8 cellular contexts compared by ENCODE assay signal in genomic region chr1:33470495-33471012, GRCh38.
DNase-seq lines count a peak whose midpoint lies in the region; ATAC-seq and TF ChIP-seq lines count a peak whose summit lies in the region.

No MANE protein-coding gene starts in this region.

- peak; percentile 34; the same call in 2 of the 3 replicates for ATAC-seq in DND-41 (ENCODE audit: insufficient read depth, low read depth)
- ATAC-seq in HG03354 (IDR thresholded peaks at IDR 0.05; ENCODE audit: poor library complexity, severe bottlenecking, unreplicated experiment), result peak; percentile 39
- ATAC-seq in memory B cell (ENCODE audit: low read depth), result peak; percentile 65
- no peak for ATAC-seq in GM19397 (IDR thresholded peaks at IDR 0.05; ENCODE audit: unreplicated experiment)

- H3K9ac ChIP-seq in DND-41 (ENCODE audit: low read depth, low read length), result no peak overlapping the region

- peak overlapping the region; percentile 61 for H2AFZ ChIP-seq in DND-41 (ENCODE audit: low read depth, low read length)

- H3K4me1 ChIP-seq in DND-41 (ENCODE audit: insufficient read depth, low read length), result peaks cover 33% of the 10 kb centered on the region

- H3K27me3 Mint-ChIP-seq in memory B cell, result no peaks in the 10 kb centered on the region

- H3K27ac ChIP-seq in DND-41 (ENCODE audit: low read length), result no peak overlapping the region

- H3K36me3 Mint-ChIP-seq in memory B cell, result no peaks in the 10 kb centered on the region

- no peaks in the 10 kb centered on the region for H3K9me3 ChIP-seq in DND-41 (ENCODE audit: insufficient read depth, low read length, severe bottlenecking)

- H3K4me3 Mint-ChIP-seq in memory B cell, result no peak overlapping the region

- no peak overlapping the region for H3K4me2 ChIP-seq in DND-41 (ENCODE audit: insufficient read depth, low read length)

- TF ChIP-seq CTCF in DND-41 (IDR thresholded peaks at IDR 0.05; ENCODE audit: borderline replicate concordance, extremely low read depth, low read length, poor library complexity, severe bottlenecking), result peak; percentile 84

- peaks cover 8% of the 10 kb centered on the region; the same call in 1 of the 2 replicates for H3K79me2 ChIP-seq in DND-41 (ENCODE audit: insufficient read depth, low read length)

- no peak overlapping the region for H3K27ac Mint-ChIP-seq in memory B cell

- peaks cover 19% of the 10 kb centered on the region for H3K4me1 Mint-ChIP-seq in memory B cell

- H3K9me3 Mint-ChIP-seq in memory B cell, result no peaks in the 10 kb centered on the region

- DNase-seq in DND-41 (peak; percentile 64), NCI-H526 (lab: John Stamatoyannopoulos, UW) (peak; percentile 73 to 87), memory B cell (ENCODE audit: low spot score in 2 of 2) (peak; percentile 45 to 51)
- DNase-seq in activated CD4-positive, alpha-beta T cell treated with anti-CD3 and anti-CD28 coated beads, Interleukin-2, amount 50 U/mL, for 4 hours, result peak; percentile 35 to 49
- DNase-seq in effector CD8-positive, alpha-beta T cell (lab: John Stamatoyannopoulos, UW), result peak; percentile 25
- DNase-seq in stimulated activated CD8-positive, alpha-beta memory T cell treated with anti-CD3 and anti-CD28 coated beads, Interleukin-12 subunit alpha, Interleukin-12 subunit beta, amount 100 ng/mL, for 4 hours (ENCODE audit: low read depth), result peak; percentile 15

- no peaks in the 10 kb centered on the region for H3K27me3 ChIP-seq in DND-41 (ENCODE audit: insufficient read depth, low read length, poor library complexity)

- no peak overlapping the region for H3K4me3 ChIP-seq in DND-41 (ENCODE audit: low read depth in 1 of 2, low read length in 2 of 2)

- H3K36me3 ChIP-seq in DND-41 (ENCODE audit: insufficient read depth, low read length), result no peaks in the 10 kb centered on the region

- no peaks in the 10 kb centered on the region for H4K20me1 ChIP-seq in DND-41 (ENCODE audit: insufficient read depth, low read length)

Comparison
In these comparisons a context has a peak if more than half of its experiments do, and no peak if none do; other contexts are left out.
1. DNase-seq: peak in every context shown above with its lines; median percentile 80 in NCI-H526; 64 in DND-41; 48 in memory B cell; 42 in activated CD4-positive, alpha-beta T cell treated with anti-CD3 and anti-CD28 coated beads, Interleukin-2, amount 50 U/mL, for 4 hours; 25 in effector CD8-positive, alpha-beta T cell; 15 in stimulated activated CD8-positive, alpha-beta memory T cell treated with anti-CD3 and anti-CD28 coated beads, Interleukin-12 subunit alpha, Interleukin-12 subunit beta, amount 100 ng/mL, for 4 hours.